In the genomic region with DNA sequence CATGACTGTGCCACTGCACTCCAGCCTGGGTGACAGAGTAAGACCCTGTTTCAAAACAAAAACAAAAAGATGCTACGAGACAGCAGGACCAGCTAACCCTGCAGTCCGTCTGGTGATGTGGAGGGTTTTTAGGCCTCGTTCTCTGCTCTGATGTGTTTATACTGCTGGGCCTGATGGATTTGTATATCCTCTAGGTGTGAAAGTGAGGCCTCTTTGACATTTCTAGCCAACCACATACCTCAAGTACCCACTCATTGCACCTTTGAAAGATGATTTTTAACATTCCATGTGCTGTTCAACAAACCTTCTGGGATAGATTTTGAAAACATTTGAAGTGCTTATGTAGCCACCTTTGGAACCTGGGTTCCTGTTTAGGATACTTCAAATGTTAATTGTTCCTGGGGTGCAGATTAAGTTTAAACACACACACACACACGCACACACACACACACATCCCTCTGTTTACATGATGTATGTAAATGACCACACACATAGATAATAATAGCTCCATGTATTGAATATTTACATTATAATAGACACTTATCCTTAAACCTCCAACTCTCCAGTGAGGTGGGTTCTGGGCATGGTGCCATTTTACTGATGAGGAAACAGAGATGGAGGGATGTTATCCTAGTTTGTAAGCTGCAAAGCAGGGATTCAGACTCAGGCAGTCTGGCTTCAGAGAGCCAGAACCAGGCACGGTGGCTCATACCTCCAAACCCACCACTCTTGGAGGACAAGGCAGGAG, we compare ENCODE assay signal across 1 cellular context.
TF ChIP-seq lines count a peak whose summit lies in the region.

No MANE protein-coding gene starts in this region.

TF ChIP-seq in IMR-90, 13 proteins besides CTCF, POLR2A, EP300 and RAD21 (continued from another document):
- TF ChIP-seq, protein P1, sequence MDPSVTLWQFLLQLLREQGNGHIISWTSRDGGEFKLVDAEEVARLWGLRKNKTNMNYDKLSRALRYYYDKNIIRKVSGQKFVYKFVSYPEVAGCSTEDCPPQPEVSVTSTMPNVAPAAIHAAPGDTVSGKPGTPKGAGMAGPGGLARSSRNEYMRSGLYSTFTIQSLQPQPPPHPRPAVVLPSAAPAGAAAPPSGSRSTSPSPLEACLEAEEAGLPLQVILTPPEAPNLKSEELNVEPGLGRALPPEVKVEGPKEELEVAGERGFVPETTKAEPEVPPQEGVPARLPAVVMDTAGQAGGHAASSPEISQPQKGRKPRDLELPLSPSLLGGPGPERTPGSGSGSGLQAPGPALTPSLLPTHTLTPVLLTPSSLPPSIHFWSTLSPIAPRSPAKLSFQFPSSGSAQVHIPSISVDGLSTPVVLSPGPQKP (IDR thresholded peaks at IDR 0.05; ENCODE audit: borderline replicate concordance, low read depth, low read length): no peak
